Comparison of ENCODE assay signal across 20 cellular contexts in the genomic region with DNA sequence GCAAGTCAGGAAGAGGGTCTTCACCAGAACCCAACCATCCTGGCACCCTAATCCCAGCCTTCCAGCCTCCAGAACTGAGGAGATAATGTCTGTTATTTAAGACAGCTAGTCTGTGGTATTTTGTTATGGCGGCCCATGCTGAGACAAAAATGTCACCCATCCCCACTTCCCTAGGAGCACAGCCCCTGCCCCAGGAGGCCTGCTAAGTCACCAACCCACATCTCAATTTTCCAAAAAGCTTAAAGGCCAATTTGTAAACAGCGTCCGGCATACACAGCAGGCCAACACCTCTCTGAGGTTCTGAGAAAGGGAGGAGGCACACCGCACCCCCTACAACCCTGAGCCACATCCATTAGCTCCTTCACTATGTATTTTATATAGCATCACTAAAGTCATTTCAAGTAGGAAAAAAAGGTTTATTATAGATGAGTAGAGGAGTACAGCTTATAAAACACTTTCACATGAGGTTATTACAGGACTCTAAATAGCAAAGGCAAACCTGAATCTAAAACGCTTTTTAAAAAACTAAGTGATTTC. TPM values are rescaled to one million over a fixed set of nuclear protein-coding genes. Genes with fewer than 3 reads are reported as not detected.
"Had no signal": no experiment of that assay in that cellular context is flagged by ENCODE, and none has a peak within 500 bp of the region (broad histone marks: within the 10 kb centered on the region; RNA-seq: fewer than 3 reads in every experiment).

No MANE protein-coding gene starts in this region.

- H3K4me3 ChIP-seq: ascending aorta, lung, thoracic aorta had no signal

- H3K27ac Mint-ChIP-seq: activated B cell treated with CpG ODN at 0.5 μM for 24 hours; activated CD8-positive, alpha-beta T cell treated with anti-CD3 and anti-CD28 coated beads, Interleukin-2, amount 10 ng/mL, durations not matched to agents 7 days and 5 days; activated naive CD4-positive, alpha-beta T cell treated with anti-CD3 and anti-CD28 coated beads, Interleukin-2, amount 10 ng/mL, durations not matched to agents 7 days and 5 days; activated T-cell treated with anti-CD3 and anti-CD28 coated beads, Interleukin-2, amount 50 U/mL, for 24 hours; stimulated activated memory B cell treated with anti-CD40 and anti-IgM and Interleukin-4, amounts not matched to agents 10 μg/mL and 1 μg/mL and 100 μg/mL, for 72 hours had no signal

- DNase-seq: activated B cell treated with CpG ODN at 0.5 μM for 24 hours; activated CD4-positive, alpha-beta T cell treated with anti-CD3 and anti-CD28 coated beads for 4 hours; activated CD8-positive, alpha-beta T cell treated with anti-CD3 and anti-CD28 coated beads, Interleukin-2, amount 10 ng/mL, durations not matched to agents 7 days and 5 days; activated naive CD4-positive, alpha-beta T cell treated with anti-CD3 and anti-CD28 coated beads, Interleukin-2, amount 10 ng/mL, durations not matched to agents 7 days and 5 days; activated naive CD8-positive, alpha-beta T cell treated with anti-CD3 and anti-CD28 coated beads, Interleukin-2, amount 50 U/mL, for 24 hours; activated T-cell treated with anti-CD3 and anti-CD28 coated beads, Interleukin-2, amount 50 U/mL, for 24 hours; cerebellar nuclear complex; foreskin keratinocyte; hypothalamus; islet precursor cell; naive thymus-derived CD8-positive, alpha-beta T cell; stimulated activated CD4-positive, alpha-beta T cell treated with anti-CD3 and anti-CD28 coated beads, Interleukin-4, amount 100 ng/mL, for 24 hours; T-helper 17 cell had no signal

- H3K27me3 ChIP-seq: ascending aorta, foreskin keratinocyte, neutrophil had no signal

- H3K9me3 Mint-ChIP-seq: activated B cell treated with CpG ODN at 0.5 μM for 24 hours; activated naive CD4-positive, alpha-beta T cell treated with anti-CD3 and anti-CD28 coated beads, Interleukin-2, amount 10 ng/mL, durations not matched to agents 7 days and 5 days; activated naive CD8-positive, alpha-beta T cell treated with anti-CD3 and anti-CD28 coated beads, Interleukin-2, amount 50 U/mL, for 24 hours; activated T-cell treated with anti-CD3 and anti-CD28 coated beads, Interleukin-2, amount 50 U/mL, for 24 hours; naive thymus-derived CD8-positive, alpha-beta T cell; stimulated activated memory B cell treated with anti-CD40 and anti-IgM and Interleukin-4, amounts not matched to agents 10 μg/mL and 1 μg/mL and 100 μg/mL, for 72 hours had no signal

- H3K9ac ChIP-seq: parathyroid adenoma had no signal

- H3K27me3 Mint-ChIP-seq: activated B cell treated with CpG ODN at 0.5 μM for 24 hours; activated naive CD4-positive, alpha-beta T cell treated with anti-CD3 and anti-CD28 coated beads, Interleukin-2, amount 10 ng/mL, durations not matched to agents 7 days and 5 days; activated naive CD8-positive, alpha-beta T cell treated with anti-CD3 and anti-CD28 coated beads, Interleukin-2, amount 50 U/mL, for 24 hours; activated T-cell treated with anti-CD3 and anti-CD28 coated beads, Interleukin-2, amount 50 U/mL, for 24 hours; naive thymus-derived CD8-positive, alpha-beta T cell; stimulated activated memory B cell treated with anti-CD40 and anti-IgM and Interleukin-4, amounts not matched to agents 10 μg/mL and 1 μg/mL and 100 μg/mL, for 72 hours; T-helper 17 cell had no signal

- H3K36me3 ChIP-seq: ascending aorta, neutrophil, thoracic aorta had no signal

- H3K27ac ChIP-seq: ascending aorta, foreskin keratinocyte, neutrophil, parathyroid adenoma, thoracic aorta had no signal

- H3K9me3 ChIP-seq: ascending aorta, neutrophil, thoracic aorta had no signal

- H3K4me3 Mint-ChIP-seq: activated B cell treated with CpG ODN at 0.5 μM for 24 hours; activated CD8-positive, alpha-beta T cell treated with anti-CD3 and anti-CD28 coated beads, Interleukin-2, amount 10 ng/mL, durations not matched to agents 7 days and 5 days; activated naive CD4-positive, alpha-beta T cell treated with anti-CD3 and anti-CD28 coated beads, Interleukin-2, amount 10 ng/mL, durations not matched to agents 7 days and 5 days; activated naive CD8-positive, alpha-beta T cell treated with anti-CD3 and anti-CD28 coated beads, Interleukin-2, amount 50 U/mL, for 24 hours; activated T-cell treated with anti-CD3 and anti-CD28 coated beads, Interleukin-2, amount 50 U/mL, for 24 hours; naive thymus-derived CD8-positive, alpha-beta T cell; stimulated activated memory B cell treated with anti-CD40 and anti-IgM and Interleukin-4, amounts not matched to agents 10 μg/mL and 1 μg/mL and 100 μg/mL, for 72 hours; T-helper 17 cell had no signal

RNA-seq across cellular contexts. Expression of a gene that starts 37.7 kb away (rescaled TPM):
- total RNA-seq: activated CD8-positive, alpha-beta T cell treated with anti-CD3 and anti-CD28 coated beads, Interleukin-2, amount 10 ng/mL, durations not matched to agents 7 days and 5 days; mononuclear cell; naive thymus-derived CD8-positive, alpha-beta T cell; T-helper 17 cell had no signal
- polyA plus RNA-seq: naive thymus-derived CD8-positive, alpha-beta T cell had no signal
